14 cellular contexts compared by ENCODE assay signal in genomic region chr1:167658574-167659328, GRCh38. TPM values are rescaled to one million over a fixed set of nuclear protein-coding genes. Genes with fewer than 3 reads are reported as not detected.
DNase-seq lines count a peak whose midpoint lies in the region; ATAC-seq, FAIRE-seq and TF ChIP-seq lines count a peak whose summit lies in the region.
"Had no signal": no experiment of that assay in that cellular context is flagged by ENCODE, and none has a peak within 500 bp of the region (broad histone marks: within the 10 kb centered on the region; RNA-seq: fewer than 3 reads in every experiment).

No MANE protein-coding gene starts in this region.

- no peaks in the 10 kb centered on the region for H3K27me3 ChIP-seq in Loucy (ENCODE audit: insufficient read depth, low read length, poor library complexity, severe bottlenecking)
- no peaks in the 10 kb centered on the region for H3K27me3 ChIP-seq in K562 (ENCODE audit: control insufficient read depth in 2 of 2, insufficient read depth in 2 of 2, low read length in 2 of 2)
- no peaks in the 10 kb centered on the region for H3K27me3 ChIP-seq in neural cell (ENCODE audit: insufficient read depth, low read depth, low read length)

- peak overlapping the region; percentile 45 for H3K27ac Mint-ChIP-seq in activated T-cell treated with anti-CD3 and anti-CD28 coated beads, Interleukin-2, amount 50 U/mL, for 72 hours

- BruUV-seq in K562 (replicated peaks; lab: Mats Ljungman, UMichigan): no TSS peak

- H3K27me3 Mint-ChIP-seq in activated T-cell treated with anti-CD3 and anti-CD28 coated beads, Interleukin-2, amount 50 U/mL, for 72 hours (ENCODE audit: low read depth): no peaks in the 10 kb centered on the region
- no peaks in the 10 kb centered on the region for H3K27me3 Mint-ChIP-seq in activated T-cell treated with anti-CD3 and anti-CD28 coated beads, Interleukin-2, amount 50 U/mL, for 4 hours (ENCODE audit: low read depth)

- H3K36me3 Mint-ChIP-seq in activated T-cell treated with anti-CD3 and anti-CD28 coated beads, Interleukin-2, amount 50 U/mL, for 72 hours (ENCODE audit: insufficient read depth in 2 of 2): peaks cover 0 to 15% of the 10 kb centered on the region in 2 donors
- H3K36me3 Mint-ChIP-seq in activated T-cell treated with anti-CD3 and anti-CD28 coated beads, Interleukin-2, amount 50 U/mL, for 4 hours (ENCODE audit: insufficient read depth): peaks cover 22% of the 10 kb centered on the region

- H3K9me3 Mint-ChIP-seq in activated T-cell treated with anti-CD3 and anti-CD28 coated beads, Interleukin-2, amount 50 U/mL, for 72 hours: no peaks in the 10 kb centered on the region
- no peaks in the 10 kb centered on the region for H3K9me3 Mint-ChIP-seq in activated T-cell treated with anti-CD3 and anti-CD28 coated beads, Interleukin-2, amount 50 U/mL, for 4 hours

- TF ChIP-seq RAD21 in K562 (CRISPR knock-in tag; conservative IDR thresholded peaks at IDR 0.05 in 1 of 2, IDR thresholded peaks at IDR 0.05 in 1 of 2) (no peak), neural cell (conservative IDR thresholded peaks at IDR 0.05) (no peak)

- ATAC-seq in activated T-cell treated with anti-CD3 and anti-CD28 coated beads, Interleukin-2, amount 50 U/mL, for 72 hours (replicated peaks in 1 of 2): no peak
- ATAC-seq in activated T-cell treated with anti-CD3 and anti-CD28 coated beads, Interleukin-2, amount 50 U/mL, for 4 hours: no peak
- peak; percentile 20 for ATAC-seq in K562
- no peak for ATAC-seq in HG03039 (IDR thresholded peaks at IDR 0.05; ENCODE audit: unreplicated experiment)
- no peak for ATAC-seq in HG02981 (IDR thresholded peaks at IDR 0.05; ENCODE audit: unreplicated experiment)

- no peak for TF ChIP-seq POLR2A in K562 (conservative IDR thresholded peaks at IDR 0.05)
- no peak for TF ChIP-seq POLR2A in H54 (IDR thresholded peaks at IDR 0.05; ENCODE audit: low read depth, low read length)

- no peak overlapping the region for H3K4me3 Mint-ChIP-seq in activated T-cell treated with anti-CD3 and anti-CD28 coated beads, Interleukin-2, amount 50 U/mL, for 72 hours
- no peak overlapping the region for H3K4me3 Mint-ChIP-seq in activated T-cell treated with anti-CD3 and anti-CD28 coated beads, Interleukin-2, amount 50 U/mL, for 4 hours

- no peak overlapping the region for H2AFZ ChIP-seq in Loucy (ENCODE audit: low read length)
- H2AFZ ChIP-seq in K562 (ENCODE audit: low read depth, low read length): no peak overlapping the region
- H2AFZ ChIP-seq in neural cell (ENCODE audit: low read depth, low read length): no peak overlapping the region
- H2AFZ ChIP-seq: GM23248 had no signal

- TF ChIP-seq EP300 in K562 (IDR thresholded peaks at IDR 0.05; ENCODE audit: low read length) (no peak), neural cell (conservative IDR thresholded peaks at IDR 0.05; ENCODE audit: poor library complexity, severe bottlenecking) (peak; percentile 54)

- H3K79me2 ChIP-seq in Loucy (ENCODE audit: insufficient read depth, low read length) (peaks cover 73% of the 10 kb centered on the region), K562 (ENCODE audit: control insufficient read depth, insufficient read depth, low read length) (peaks cover 20% of the 10 kb centered on the region; the same call in 2 of the 3 replicates), neural cell (replicated peaks; ENCODE audit: insufficient read depth, low read length) (no peaks in the 10 kb centered on the region)

- H3K4me1 ChIP-seq in Loucy (ENCODE audit: insufficient read depth, low read length, poor library complexity, severe bottlenecking) (peaks cover 64% of the 10 kb centered on the region), K562 (replicated peaks in 1 of 2; ENCODE audit: control insufficient read depth in 2 of 2, insufficient read depth in 2 of 2, low read length in 2 of 2) (peaks cover 17 to 24% of the 10 kb centered on the region in 2 experiments)

- H3K4me1 Mint-ChIP-seq in activated T-cell treated with anti-CD3 and anti-CD28 coated beads, Interleukin-2, amount 50 U/mL, for 72 hours (ENCODE audit: low read depth): peaks cover 65% of the 10 kb centered on the region
- H3K4me1 Mint-ChIP-seq in activated T-cell treated with anti-CD3 and anti-CD28 coated beads, Interleukin-2, amount 50 U/mL, for 4 hours (ENCODE audit: low read depth): peaks cover 92% of the 10 kb centered on the region

- H3K4me3 ChIP-seq in Loucy (ENCODE audit: low read length, poor library complexity, severe bottlenecking) (peak overlapping the region; percentile 39), K562 (no peak overlapping the region), neural cell (ENCODE audit: low read length) (no peak overlapping the region)
- H3K4me3 ChIP-seq: GM23248, lung had no signal

- H3K9me2 ChIP-seq in Loucy (replicated peaks; ENCODE audit: low read depth, low read length): no peaks in the 10 kb centered on the region
- H3K9me2 ChIP-seq in neural cell (ENCODE audit: insufficient read depth, low read length): no peaks in the 10 kb centered on the region

- H3K36me3 ChIP-seq in Loucy (ENCODE audit: insufficient read depth, low read length) (no peaks in the 10 kb centered on the region), K562 (ENCODE audit: control insufficient read depth, insufficient read depth, low read length) (peaks cover 29% of the 10 kb centered on the region), neural cell (ENCODE audit: insufficient read depth, low read length) (no peaks in the 10 kb centered on the region)

- DNase-seq in activated T-cell treated with anti-CD3 and anti-CD28 coated beads, Interleukin-2, amount 50 U/mL, for 72 hours: no peak
- DNase-seq in activated T-cell treated with anti-CD3 and anti-CD28 coated beads, Interleukin-2, amount 50 U/mL, for 4 hours: no peak
- DNase-seq in K562 (ENCODE audit: extremely low read depth in 1 of 4, low spot score in 3 of 4) (no peak), H54 (ENCODE audit: insufficient read length, low spot score) (no peak)
- DNase-seq: GM23248, head of caudate nucleus, NCI-H524 treated with DMSO at 0.1 percent for 48 hours, posterior cingulate gyrus had no signal

- peak overlapping the region; percentile 60 for H3K4me2 ChIP-seq in Loucy (ENCODE audit: low read depth, low read length, poor library complexity, severe bottlenecking)
- peak overlapping the region; percentile 5; the same call in 1 of the 2 replicates for H3K4me2 ChIP-seq in K562 (ENCODE audit: insufficient read depth, low read length)
- no peak overlapping the region for H3K4me2 ChIP-seq in neural cell (ENCODE audit: low read length)

- peak overlapping the region; percentile 20; the same call in 1 of the 3 replicates for H3K27ac ChIP-seq in K562 (ENCODE audit: extremely low read depth, low read depth, low read length)
- H3K27ac ChIP-seq in neural cell (ENCODE audit: low read length): peak overlapping the region; percentile 26
- H3K27ac ChIP-seq: GM23248 had no signal

- no peaks in the 10 kb centered on the region for H3F3A ChIP-seq in Loucy (ENCODE audit: low read depth)
- H3F3A ChIP-seq in neural cell (ENCODE audit: insufficient read depth, low read length, poor library complexity, severe bottlenecking): no peaks in the 10 kb centered on the region

- TF ChIP-seq CTCF in Loucy (conservative IDR thresholded peaks at IDR 0.05; ENCODE audit: low read length): no peak
- no peak for TF ChIP-seq CTCF in K562 (IDR thresholded peaks at IDR 0.05 in 2 of 3, conservative IDR thresholded peaks at IDR 0.05 in 1 of 3; ENCODE audit: insufficient read depth in 2 of 3, low read depth in 1 of 3, low read length in 3 of 3)
- no peak for TF ChIP-seq CTCF in neural cell (IDR thresholded peaks at IDR 0.05; ENCODE audit: poor library complexity, severe bottlenecking)

- H3K9me1 ChIP-seq in K562 (ENCODE audit: control insufficient read depth, insufficient read depth, low read length): no peaks in the 10 kb centered on the region

- POLR2A ChIA-PET in K562 (lab: Yijun Ruan, JAX): no interaction called here

- FAIRE-seq in K562 (lab: Jason Lieb, UNC) (peak; percentile 32), H54 (lab: Jason Lieb, UNC) (no peak)

- peaks cover 40% of the 10 kb centered on the region for H4K20me1 ChIP-seq in Loucy (ENCODE audit: insufficient read depth, low read length, poor library complexity, severe bottlenecking)
- H4K20me1 ChIP-seq in K562 (replicated peaks; ENCODE audit: control insufficient read depth, insufficient read depth, low read length): peaks cover 8% of the 10 kb centered on the region
- no peaks in the 10 kb centered on the region for H4K20me1 ChIP-seq in neural cell (ENCODE audit: insufficient read depth)

- H3K9me3 ChIP-seq in Loucy (ENCODE audit: insufficient read depth, low read depth, low read length): no peaks in the 10 kb centered on the region
- no peaks in the 10 kb centered on the region for H3K9me3 ChIP-seq in K562 (replicated peaks; ENCODE audit: control insufficient read depth, insufficient read depth, low read depth, low read length)
- H3K9me3 ChIP-seq in neural cell (ENCODE audit: low read length): no peaks in the 10 kb centered on the region

- intact Hi-C loops in K562 (cut with micrococcal nuclease): no loop called here

- in situ Hi-C loops in K562 (cut with MboI): no loop called here

- CTCF ChIA-PET in K562 (lab: Yijun Ruan, JAX; ENCODE audit: low intra/inter-chr PET ratio): no interaction called here

- WGBS in K562 (ENCODE audit: insufficient coverage, low coverage, missing lambda C conversion rate): 22% methylated on average over 10 of the region's 10 CpGs

- H3K9ac ChIP-seq in Loucy (ENCODE audit: low read depth, low read length, poor library complexity, severe bottlenecking): no peak overlapping the region
- H3K9ac ChIP-seq in K562 (ENCODE audit: insufficient read depth in 1 of 2, low read depth in 2 of 2, low read length in 2 of 2): no peak overlapping the region
- H3K9ac ChIP-seq in neural cell (ENCODE audit: low read length): no peak overlapping the region
- H3K9ac ChIP-seq: GM23248 had no signal

RNA-seq across cellular contexts. Expression of gene RCSD1, which starts 28.7 kb away (rescaled TPM):
- total RNA-seq in activated T-cell treated with anti-CD3 and anti-CD28 coated beads, Interleukin-2, amount 50 U/mL, for 72 hours: 10 to 100 TPM; 62.0 to 69.5 TPM
- 10 to 100 TPM; 15.4 to 20.6 (median 17.5) TPM for total RNA-seq in activated T-cell treated with anti-CD3 and anti-CD28 coated beads, Interleukin-2, amount 50 U/mL, for 4 hours
- total RNA-seq in K562 (2011; cell fraction: chromatin; rRNA removed; ENCODE audit: low replicate concordance): 51.0 and 78.1 TPM in 2 replicates
- 34.9 and 38.6 TPM in 2 replicates for total RNA-seq in K562 (2011; cell fraction: nucleolus; rRNA removed)
- 48.1 and 85.4 TPM in 2 replicates for total RNA-seq in K562 (2011; cell fraction: nucleoplasm; rRNA removed)
- total RNA-seq in K562 (2014; rRNA removed) (45.3 and 48.0 TPM in 2 replicates), K562 (2014; rRNA removed; fragmentation: Illumina TruSeq; extraction: Trizol) (41.6 and 42.3 TPM in 2 replicates), K562 (2015; rRNA removed; fragmentation: Illumina TruSeq; extraction: Trizol) (37.3 and 39.4 TPM in 2 replicates), K562 (2021) (41.5 and 50.9 TPM in 2 replicates)
- polyA plus RNA-seq in K562 (2011; rRNA removed) (64.5 and 69.8 TPM in 2 replicates), K562 (2014; fragmentation: Illumina TruSeq; extraction: Trizol) (48.3 and 50.5 TPM in 2 replicates), K562 (2014; fragmentation: Nextera tagmentation; extraction: Ambion mirVana) (1 to 10 TPM; 7.8 to 9.1 TPM), K562 (2014; rRNA removed) (53.2 and 54.5 TPM in 2 replicates), neural cell (not detected in 2 replicates)
- polyA plus RNA-seq in K562 (2011; cell fraction: cytosol; rRNA removed): 45.8 and 49.9 TPM in 2 replicates
- 27.5 and 28.0 TPM in 2 replicates for polyA plus RNA-seq in K562 (2011; cell fraction: nucleus; rRNA removed)
- 41.5 and 91.2 TPM in 2 replicates for polyA plus RNA-seq in K562 (2012)
- 59.8 and 70.7 TPM in 2 replicates for polyA minus RNA-seq in K562 (2011; rRNA and poly(A)+ RNA removed)
- 34.8 and 46.1 TPM in 2 replicates for polyA minus RNA-seq in K562 (2011; cell fraction: cytosol; rRNA and poly(A)+ RNA removed)
- 19.0 and 26.1 TPM in 2 replicates for polyA minus RNA-seq in K562 (2011; cell fraction: nucleus; rRNA and poly(A)+ RNA removed)
- polyA minus RNA-seq in neural cell: not detected in 2 replicates
- total RNA-seq: HT1080 had no signal
